8 cellular contexts compared by ENCODE assay signal in genomic region chr13:43805071-43805468, GRCh38. TPM values are rescaled to one million over a fixed set of nuclear protein-coding genes. Genes with fewer than 3 reads are reported as not detected.
DNase-seq lines count a peak whose midpoint lies in the region; ATAC-seq and TF ChIP-seq lines count a peak whose summit lies in the region.

No MANE protein-coding gene starts in this region.

- no peaks in the 10 kb centered on the region for H3K9me3 Mint-ChIP-seq in naive thymus-derived CD4-positive, alpha-beta T cell
- H3K9me3 Mint-ChIP-seq in mesothelial cell of epicardium = no peaks in the 10 kb centered on the region

- POLR2A ChIA-PET in naive thymus-derived CD4-positive, alpha-beta T cell (lab: Charles Lee) = no interaction called here

- H3K27ac Mint-ChIP-seq in naive thymus-derived CD4-positive, alpha-beta T cell = no peak overlapping the region
- no peak overlapping the region for H3K27ac Mint-ChIP-seq in mesothelial cell of epicardium

- H3K36me3 Mint-ChIP-seq in naive thymus-derived CD4-positive, alpha-beta T cell = no peaks in the 10 kb centered on the region
- no peaks in the 10 kb centered on the region for H3K36me3 Mint-ChIP-seq in mesothelial cell of epicardium

- no peak for TF ChIP-seq CTCF in cardiac fibroblast (IDR thresholded peaks at IDR 0.05; ENCODE audit: low read depth, low read length)
- no peak for TF ChIP-seq CTCF in mesothelial cell of epicardium (IDR thresholded peaks at IDR 0.05; ENCODE audit: unreplicated experiment)

- no peak overlapping the region for H3K9ac ChIP-seq in HUES64 (ENCODE audit: low read depth, low read length)

- peaks cover 20% of the 10 kb centered on the region for H3K4me1 ChIP-seq in HUES64 (ENCODE audit: insufficient read depth, low read length)
- H3K4me1 ChIP-seq in naive thymus-derived CD4-positive, alpha-beta T cell (ENCODE audit: control insufficient read depth in 2 of 2, insufficient read depth in 2 of 2, low read length in 2 of 2) = no peaks in the 10 kb centered on the region

- H3K9me3 ChIP-seq in HUES64 (ENCODE audit: insufficient read depth, low read depth, low read length) = no peaks in the 10 kb centered on the region
- H3K9me3 ChIP-seq in naive thymus-derived CD4-positive, alpha-beta T cell (ENCODE audit: control insufficient read depth in 2 of 3, low read length in 3 of 3) = no peaks in the 10 kb centered on the region

- intact Hi-C loops in naive thymus-derived CD4-positive, alpha-beta T cell (cut with micrococcal nuclease) = loop anchor here (2.0 to 10.0 kb wide), 3 partner anchors 60 to 720 kb away; no protein-coding TSS in a partner anchor

- H3K4me1 Mint-ChIP-seq in naive thymus-derived CD4-positive, alpha-beta T cell = peaks cover 0 to 2% (median 0%) of the 10 kb centered on the region in 7 donors
- peaks cover 8% of the 10 kb centered on the region for H3K4me1 Mint-ChIP-seq in mesothelial cell of epicardium

- H3K4me3 ChIP-seq in HUES64 (ENCODE audit: low read length) (no peak overlapping the region), cardiac fibroblast (replicated peaks in 1 of 2; ENCODE audit: low read depth in 2 of 2, low read length in 2 of 2) (peak overlapping the region in 1 of 2 donors; percentile 43)
- H3K4me3 ChIP-seq in naive thymus-derived CD4-positive, alpha-beta T cell (ENCODE audit: low read length) = no peak overlapping the region

- peak; percentile 54 for ATAC-seq in naive thymus-derived CD4-positive, alpha-beta T cell
- ATAC-seq in GM18868 (IDR thresholded peaks at IDR 0.05; ENCODE audit: unreplicated experiment) (no peak), GM19324 (IDR thresholded peaks at IDR 0.05; ENCODE audit: low FRiP score, unreplicated experiment) (no peak)

- no peaks in the 10 kb centered on the region for H3K36me3 ChIP-seq in HUES64 (ENCODE audit: insufficient read depth, low read length)
- no peaks in the 10 kb centered on the region for H3K36me3 ChIP-seq in naive thymus-derived CD4-positive, alpha-beta T cell (ENCODE audit: control insufficient read depth in 2 of 3, insufficient read depth in 3 of 3, low read length in 3 of 3)

- in situ Hi-C loops in Caki2 (cut with HindIII; ENCODE audit: low pct_unique_long_range_greater_than_20kb, low sequenced_read_pairs) = no loop called here

- CTCF ChIA-PET in naive thymus-derived CD4-positive, alpha-beta T cell (lab: Charles Lee) = interaction anchor here (0.7 to 2.4 kb wide), 6 partner anchors 8 to 1548 kb away, joined by 3 to 9 read pairs (median 4); no protein-coding TSS in a partner anchor

- H3K27ac ChIP-seq in HUES64 (ENCODE audit: low read depth, low read length) = peak overlapping the region; percentile 63; the same call in 1 of the 2 replicates
- H3K27ac ChIP-seq in naive thymus-derived CD4-positive, alpha-beta T cell (ENCODE audit: low read depth, low read length) = no peak overlapping the region

- 41% methylated on average over 2 of the region's 3 CpGs for WGBS in HUES64

- DNase-seq in Caki2 (ENCODE audit: low read depth) (peak; percentile 72), cardiac fibroblast (ENCODE audit: low read depth in 2 of 2) (peak; percentile 51 to 99), mesothelial cell of epicardium (ENCODE audit: low spot score in 2 of 2, unreplicated experiment in 2 of 2) (no peak)
- DNase-seq in naive thymus-derived CD4-positive, alpha-beta T cell = no peak
- DNase-seq in activated CD4-positive, CD25-positive, alpha-beta regulatory T cell (lab: John Stamatoyannopoulos, UW) = no peak

- no peaks in the 10 kb centered on the region for H3K27me3 ChIP-seq in HUES64 (ENCODE audit: insufficient read depth, low read length)
- H3K27me3 ChIP-seq in naive thymus-derived CD4-positive, alpha-beta T cell (ENCODE audit: control insufficient read depth in 2 of 2, insufficient read depth in 2 of 2, low read length in 2 of 2) = no peaks in the 10 kb centered on the region

- H3K27me3 Mint-ChIP-seq in naive thymus-derived CD4-positive, alpha-beta T cell = peaks cover 2 to 21% (median 9%) of the 10 kb centered on the region in 5 donors
- peaks cover 2% of the 10 kb centered on the region for H3K27me3 Mint-ChIP-seq in mesothelial cell of epicardium (ENCODE audit: low read depth)

- H3K4me3 Mint-ChIP-seq in naive thymus-derived CD4-positive, alpha-beta T cell = no peak overlapping the region
- no peak overlapping the region for H3K4me3 Mint-ChIP-seq in mesothelial cell of epicardium

RNA-seq across cellular contexts. Expression of gene ENOX1, which starts 18.3 kb away (rescaled TPM):
- total RNA-seq in Caki2 (2014; rRNA removed; shearing (Covaris generic); ENCODE audit: low replicate concordance) = not detected in 2 replicates
- polyA plus RNA-seq in HUES64 (2013, experiment 1 of 2) = 0.45 TPM
- 0.76 TPM for polyA plus RNA-seq in HUES64 (2013, experiment 2 of 2)
- under 1 TPM in 1 of 5 experiments, not detected in 4; 0.17 TPM for total RNA-seq in naive thymus-derived CD4-positive, alpha-beta T cell
- polyA plus RNA-seq in naive thymus-derived CD4-positive, alpha-beta T cell = not detected
- 2.5 to 3.0 TPM (median 3.0 TPM) in 3 replicates for total RNA-seq in mesothelial cell of epicardium

Comparison
In these comparisons a context has a peak if more than half of its experiments do, and no peak if none do; other contexts are left out.
1. DNase-seq: peak in Caki2 (single experiment) and cardiac fibroblast (2 of 2); none in naive thymus-derived CD4-positive, alpha-beta T cell (0 of 9), mesothelial cell of epicardium (0 of 2) and activated CD4-positive, CD25-positive, alpha-beta regulatory T cell (0 of 4).